Comparison of ENCODE assay signal across 30 cellular contexts in genomic region chr9:88811511-88811910, GRCh38.
"Had no signal": no experiment of that assay in that cellular context is flagged by ENCODE, and none has a peak within 500 bp of the region (broad histone marks: within the 10 kb centered on the region; RNA-seq: fewer than 3 reads in every experiment).

No MANE protein-coding gene starts in this region.

- H3K4me3 ChIP-seq: adrenal gland, body of pancreas, dorsolateral prefrontal cortex, esophagus muscularis mucosa, gastrocnemius medialis had no signal

- H3K9me3 ChIP-seq: adrenal gland, body of pancreas, esophagus muscularis mucosa, gastrocnemius medialis had no signal

- H3K27ac ChIP-seq: body of pancreas, dorsolateral prefrontal cortex, esophagus muscularis mucosa, foreskin keratinocyte, gastrocnemius medialis had no signal

- DNase-seq: activated CD4-positive, alpha-beta memory T cell treated with anti-CD3 and anti-CD28 coated beads for 36 hours; activated CD4-positive, alpha-beta T cell treated with anti-CD3 and anti-CD28 coated beads for 36 hours; activated CD4-positive, alpha-beta T cell treated with anti-CD3 and anti-CD28 coated beads, Interleukin-2, amount 10 ng/mL, durations not matched to agents 24 days and 14 days; activated CD4-positive, CD25-positive, alpha-beta regulatory T cell; activated CD4-positive, CD25-positive, alpha-beta regulatory T cell treated with anti-CD3 and anti-CD28 coated beads, Interleukin-2, amount 50 U/mL, for 72 hours; activated CD8-positive, alpha-beta memory T cell treated with anti-CD3 and anti-CD28 coated beads, Interleukin-2, amount 10 ng/mL, durations not matched to agents 7 days and 5 days; activated CD8-positive, alpha-beta memory T cell treated with anti-CD3 and anti-CD28 coated beads, Interleukin-2, amount 50 U/mL, for 4 hours; activated CD8-positive, alpha-beta T cell treated with anti-CD3 and anti-CD28 coated beads, Interleukin-2, amount 10 ng/mL, durations not matched to agents 7 days and 5 days; activated effector memory CD4-positive, alpha-beta T cell treated with anti-CD3 and anti-CD28 coated beads, Interleukin-2, amount 50 U/mL, for 16 hours; activated naive CD4-positive, alpha-beta T cell treated with anti-CD3 and anti-CD28 coated beads for 36 hours; activated naive CD8-positive, alpha-beta T cell treated with anti-CD3 and anti-CD28 coated beads for 36 hours; activated naive CD8-positive, alpha-beta T cell treated with anti-CD3 and anti-CD28 coated beads, Interleukin-2, amount 50 U/mL, for 24 hours; activated T-cell treated with anti-CD3 and anti-CD28 coated beads, Interleukin-2, amount 50 U/mL, for 1 hour; activated T-cell treated with anti-CD3 and anti-CD28 coated beads, Interleukin-2, amount 50 U/mL, for 48 hours; adrenal gland; amygdala; aorta; body of pancreas; caudate nucleus; dorsolateral prefrontal cortex; effector CD4-positive, alpha-beta T cell; effector memory CD8-positive, alpha-beta T cell; erythroblast; foreskin keratinocyte; gastrocnemius medialis; glutamatergic neuron; T-helper 1 cell; T-helper 17 cell; T1000 had no signal

- H3K4me1 ChIP-seq: body of pancreas, foreskin keratinocyte, gastrocnemius medialis had no signal

- H3K27me3 ChIP-seq: adrenal gland, body of pancreas, dorsolateral prefrontal cortex, esophagus muscularis mucosa, foreskin keratinocyte, gastrocnemius medialis had no signal

- H3K36me3 ChIP-seq: adrenal gland, esophagus muscularis mucosa, gastrocnemius medialis had no signal
